11 cellular contexts compared by ENCODE assay signal in the genomic region with DNA sequence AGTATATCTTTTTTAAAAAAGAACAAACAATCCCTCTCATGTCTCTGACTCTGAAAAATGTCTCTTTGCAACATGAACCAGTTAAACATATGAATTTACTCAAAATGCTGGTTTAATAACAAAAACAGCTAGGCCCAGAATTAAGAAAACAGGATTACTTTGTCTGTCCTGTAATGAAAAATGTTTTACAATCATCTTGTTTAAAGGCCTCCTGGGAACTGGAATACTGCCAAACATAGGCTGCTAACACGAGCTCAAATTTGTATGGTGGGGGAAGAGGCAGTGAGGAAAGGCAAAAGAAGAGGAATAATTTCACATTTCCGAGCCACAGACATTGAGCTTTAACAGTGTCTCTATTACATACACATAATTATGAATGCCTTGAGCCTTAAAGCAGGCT.
DNase-seq lines count a peak whose midpoint lies in the region; ATAC-seq and TF ChIP-seq lines count a peak whose summit lies in the region.
"Had no signal": no experiment of that assay in that cellular context is flagged by ENCODE, and none has a peak within 500 bp of the region (broad histone marks: within the 10 kb centered on the region; RNA-seq: fewer than 3 reads in every experiment).

No MANE protein-coding gene starts in this region.

- TF ChIP-seq CTCF in AG04449 (IDR thresholded peaks at IDR 0.05; ENCODE audit: insufficient read depth, low read length, missing control alignments) (no peak), HFFc6 (IDR thresholded peaks at IDR 0.05) (no peak), astrocyte of the cerebellum (IDR thresholded peaks at IDR 0.05; ENCODE audit: low read depth, low read length, missing control alignments) (no peak)

- H3K9me3 Mint-ChIP-seq in HFFc6: no peaks in the 10 kb centered on the region
- H3K9me3 Mint-ChIP-seq in stimulated activated effector memory CD8-positive, alpha-beta T cell treated with anti-CD3 and anti-CD28 coated beads, Interleukin-12 subunit alpha, Interleukin-12 subunit beta, amount 100 ng/mL, for 72 hours: no peaks in the 10 kb centered on the region
- H3K9me3 Mint-ChIP-seq: activated T-cell treated with anti-CD3 and anti-CD28 coated beads, Interleukin-2, amount 50 U/mL, for 4 hours had no signal

- POLR2A ChIA-PET in AG04449 (lab: Yijun Ruan, JAX): no interaction called here

- peaks cover 22% of the 10 kb centered on the region for H3K4me1 Mint-ChIP-seq in HFFc6 (ENCODE audit: low read depth)
- peaks cover 6% of the 10 kb centered on the region for H3K4me1 Mint-ChIP-seq in stimulated activated effector memory CD8-positive, alpha-beta T cell treated with anti-CD3 and anti-CD28 coated beads, Interleukin-12 subunit alpha, Interleukin-12 subunit beta, amount 100 ng/mL, for 72 hours

- in situ Hi-C loops in astrocyte of the cerebellum (cut with HindIII; ENCODE audit: low sequenced_read_pairs): loop anchor here (25.0 kb wide), 1 partner anchor 138 kb away; a partner anchor contains a TSS

- H3K27ac Mint-ChIP-seq in HFFc6: peak overlapping the region; percentile 17; the same call in 1 of the 2 replicates
- no peak overlapping the region for H3K27ac Mint-ChIP-seq in stimulated activated effector memory CD8-positive, alpha-beta T cell treated with anti-CD3 and anti-CD28 coated beads, Interleukin-12 subunit alpha, Interleukin-12 subunit beta, amount 100 ng/mL, for 72 hours

- peaks cover 22% of the 10 kb centered on the region for H3K36me3 Mint-ChIP-seq in HFFc6 (ENCODE audit: low read depth)
- H3K36me3 Mint-ChIP-seq in stimulated activated effector memory CD8-positive, alpha-beta T cell treated with anti-CD3 and anti-CD28 coated beads, Interleukin-12 subunit alpha, Interleukin-12 subunit beta, amount 100 ng/mL, for 72 hours: no peaks in the 10 kb centered on the region

- CTCF ChIA-PET in AG04449 (lab: Yijun Ruan, JAX): interaction anchor here (1.0 kb wide), 1 partner anchor 14 kb away, joined by 3 read pairs; no protein-coding TSS in a partner anchor

- no peak for ATAC-seq in stimulated activated effector memory CD8-positive, alpha-beta T cell treated with anti-CD3 and anti-CD28 coated beads, Interleukin-12 subunit alpha, Interleukin-12 subunit beta, amount 100 ng/mL, for 72 hours
- ATAC-seq: activated T-cell treated with anti-CD3 and anti-CD28 coated beads, Interleukin-2, amount 50 U/mL, for 4 hours had no signal

- peak; percentile 24 for DNase-seq in AG04449 (ENCODE audit: low read depth, low spot score)
- peak; percentile 27 for DNase-seq in HFFc6
- DNase-seq in astrocyte of the cerebellum (ENCODE audit: low read depth): peak; percentile 45
- DNase-seq in inferior parietal cortex (ENCODE audit: extremely low spot score): peak; percentile 20
- no peak for DNase-seq in activated CD4-positive, alpha-beta T cell treated with anti-CD3 and anti-CD28 coated beads, Interleukin-2, amount 50 U/mL, for 1 hour
- no peak for DNase-seq in C1 segment of cervical spinal cord (lab: John Stamatoyannopoulos, UW)
- no peak for DNase-seq in stimulated activated effector memory CD8-positive, alpha-beta T cell treated with anti-CD3 and anti-CD28 coated beads, Interleukin-12 subunit alpha, Interleukin-12 subunit beta, amount 100 ng/mL, for 72 hours (ENCODE audit: low spot score in 2 of 2)
- DNase-seq in cortex of kidney (lab: John Stamatoyannopoulos, UW): no peak
- DNase-seq: activated T-cell treated with anti-CD3 and anti-CD28 coated beads, Interleukin-2, amount 50 U/mL, for 4 hours; naive B cell; NCI-H1048 had no signal

- H3K4me3 ChIP-seq in AG04449 (ENCODE audit: low read depth, low read length) (no peak overlapping the region), astrocyte of the cerebellum (ENCODE audit: low read depth, low read length) (no peak overlapping the region)

- H3K4me3 Mint-ChIP-seq in HFFc6: no peak overlapping the region
- H3K4me3 Mint-ChIP-seq in stimulated activated effector memory CD8-positive, alpha-beta T cell treated with anti-CD3 and anti-CD28 coated beads, Interleukin-12 subunit alpha, Interleukin-12 subunit beta, amount 100 ng/mL, for 72 hours: no peak overlapping the region
- H3K4me3 Mint-ChIP-seq: activated T-cell treated with anti-CD3 and anti-CD28 coated beads, Interleukin-2, amount 50 U/mL, for 4 hours; naive B cell had no signal

- peaks cover 2% of the 10 kb centered on the region for H3K27me3 Mint-ChIP-seq in HFFc6 (ENCODE audit: insufficient read depth)
- H3K27me3 Mint-ChIP-seq: naive B cell had no signal

Comparison
In these comparisons a context has a peak if more than half of its experiments do, and no peak if none do; other contexts are left out.
1. DNase-seq: peak in AG04449 (single experiment), HFFc6 (single experiment), astrocyte of the cerebellum (single experiment) and inferior parietal cortex (single experiment); none in activated CD4-positive, alpha-beta T cell treated with anti-CD3 and anti-CD28 coated beads, Interleukin-2, amount 50 U/mL, for 1 hour (single experiment), C1 segment of cervical spinal cord (0 of 14), stimulated activated effector memory CD8-positive, alpha-beta T cell treated with anti-CD3 and anti-CD28 coated beads, Interleukin-12 subunit alpha, Interleukin-12 subunit beta, amount 100 ng/mL, for 72 hours (0 of 2) and cortex of kidney (single experiment).